In the genomic region with DNA sequence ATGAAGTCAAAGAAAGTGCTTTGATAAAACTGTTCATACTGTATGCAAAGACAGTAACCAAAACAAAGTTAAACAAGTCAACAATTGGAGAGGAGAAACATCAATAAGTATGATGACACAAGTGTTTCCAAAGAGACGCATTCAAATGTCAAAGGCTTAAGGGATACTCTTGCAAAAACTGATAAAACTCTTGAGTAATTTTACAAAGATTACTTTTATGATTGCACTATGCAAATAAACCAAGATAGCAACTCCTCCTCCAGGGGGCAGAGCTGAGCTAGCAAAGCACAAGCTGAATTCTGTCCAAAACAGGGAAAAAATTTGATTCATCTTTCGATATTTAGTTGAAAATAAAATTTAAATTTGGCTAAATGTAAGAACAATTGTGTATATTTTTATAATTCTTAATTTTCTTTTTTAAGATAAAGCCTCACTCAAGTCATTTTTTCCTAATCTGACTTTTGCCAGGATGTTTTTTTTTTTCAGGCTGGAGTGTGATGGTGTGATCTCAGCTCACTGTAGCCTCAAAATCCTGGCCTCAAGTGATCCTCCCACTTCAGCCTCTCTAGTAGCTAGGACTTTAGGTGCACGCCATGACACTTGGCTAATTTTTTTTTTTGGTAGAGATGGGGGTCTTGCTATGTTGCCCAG, we compare ENCODE assay signal across 8 cellular contexts.
DNase-seq lines count a peak whose midpoint lies in the region; ATAC-seq, FAIRE-seq and TF ChIP-seq lines count a peak whose summit lies in the region.

No MANE protein-coding gene starts in this region.

- TF ChIP-seq CTCF in esophagus muscularis mucosa (IDR thresholded peaks at IDR 0.05) (peak in 2 of 3 experiments; percentile 24 to 42), pancreas (IDR thresholded peaks at IDR 0.05) (peak in 3 of 4 donors; percentile 22 to 37 (median 37))

- no peak for FAIRE-seq in pancreas (lab: Jason Lieb, UNC)

- DNase-seq in COLO668 (lab: John Stamatoyannopoulos, UW; ENCODE audit: unreplicated experiment), result peak; percentile 53
- DNase-seq in MG63, result peak; percentile 17
- DNase-seq in activated CD4-positive, alpha-beta T cell treated with anti-CD3 and anti-CD28 coated beads, Interleukin-2, amount 50 U/mL, for 1 hour, result peak; percentile 53
- no peak for DNase-seq in esophagus muscularis mucosa (ENCODE audit: extremely low spot score)
- DNase-seq in pancreas, result peak in 3 of 6 donors; percentile 15 to 62 (median 22)
- DNase-seq in cortex of kidney (lab: John Stamatoyannopoulos, UW), result no peak
- no peak for DNase-seq in KG1 (lab: John Stamatoyannopoulos, UW)

- H3K9me3 ChIP-seq in MG63, result no peaks in the 10 kb centered on the region
- no peaks in the 10 kb centered on the region for H3K9me3 ChIP-seq in esophagus muscularis mucosa
- H3K9me3 ChIP-seq in pancreas, result no peaks in the 10 kb centered on the region

- H3K36me3 ChIP-seq in MG63, result no peaks in the 10 kb centered on the region
- H3K36me3 ChIP-seq in esophagus muscularis mucosa, result no peaks in the 10 kb centered on the region
- H3K36me3 ChIP-seq in pancreas, result no peaks in the 10 kb centered on the region

- no peak overlapping the region for H3K27ac ChIP-seq in esophagus muscularis mucosa (replicated peaks in 1 of 4)
- no peak overlapping the region for H3K27ac ChIP-seq in pancreas

- intact Hi-C loops in esophagus muscularis mucosa (cut with DNase I), result no loop called here
- intact Hi-C loops in pancreas (cut with DNase I), result no loop called here

- H3K27me3 ChIP-seq in MG63, result no peaks in the 10 kb centered on the region
- peaks cover 0 to 4% (median 0%) of the 10 kb centered on the region in 4 donors for H3K27me3 ChIP-seq in esophagus muscularis mucosa
- peaks cover 0 to 4% (median 0%) of the 10 kb centered on the region in 4 donors for H3K27me3 ChIP-seq in pancreas

- TF ChIP-seq EP300 in esophagus muscularis mucosa (IDR thresholded peaks at IDR 0.05), result no peak

- H3K4me1 ChIP-seq in esophagus muscularis mucosa (no peaks in the 10 kb centered on the region), pancreas (no peaks in the 10 kb centered on the region)

- ATAC-seq in GM19043 (IDR thresholded peaks at IDR 0.05; ENCODE audit: low read depth, unreplicated experiment), result peak; percentile 50
- peak in 3 of 4 donors; percentile 41 to 51 (median 41) for ATAC-seq in pancreas

- H3K4me3 ChIP-seq in MG63 (no peak overlapping the region), esophagus muscularis mucosa (no peak overlapping the region), pancreas (no peak overlapping the region)

- no peak for TF ChIP-seq POLR2A in esophagus muscularis mucosa (IDR thresholded peaks at IDR 0.05; ENCODE audit: low read depth)

- 66% methylated on average over 3 of the region's 3 CpGs for WGBS in esophagus muscularis mucosa
- 41 to 46% methylated on average over 3 of the region's 3 CpGs for whole genome bisulfite sequencing in pancreas, 2 donors

Comparison
In these comparisons a context has a peak if more than half of its experiments do, and no peak if none do; other contexts are left out.
1. DNase-seq: peak in COLO668 (single experiment), MG63 (single experiment) and activated CD4-positive, alpha-beta T cell treated with anti-CD3 and anti-CD28 coated beads, Interleukin-2, amount 50 U/mL, for 1 hour (single experiment); none in esophagus muscularis mucosa (single experiment), cortex of kidney (single experiment) and KG1 (single experiment).